In genomic region chrX:51867626-51868025, GRCh38 we compare ENCODE assay signal across 26 cellular contexts.
"Had no signal": no experiment of that assay in that cellular context is flagged by ENCODE, and none has a peak within 500 bp of the region (broad histone marks: within the 10 kb centered on the region; RNA-seq: fewer than 3 reads in every experiment).

No MANE protein-coding gene starts in this region.

- H3K9ac ChIP-seq: neural progenitor cell, parathyroid adenoma had no signal

- H3K27ac Mint-ChIP-seq: naive thymus-derived CD8-positive, alpha-beta T cell; nephron progenitor cell; neural progenitor cell; stimulated activated effector memory CD8-positive, alpha-beta T cell treated with anti-CD3 and anti-CD28 coated beads, Interleukin-12 subunit alpha, Interleukin-12 subunit beta, amount 100 ng/mL, for 72 hours; stimulated activated naive CD8-positive, alpha-beta T cell treated with anti-CD3 and anti-CD28 coated beads, Interleukin-15, Interleukin-2, amounts not matched to agents 100 ng/mL and 50 ng/mL, for 24 hours had no signal

- DNase-seq: hippocampal formation; kidney; left colon; left lung; lower lobe of right lung; mammary epithelial cell; mesenchymal stem cell; naive thymus-derived CD8-positive, alpha-beta T cell; nephron progenitor cell; occipital lobe; retina; right cardiac atrium; small intestine; spleen; stimulated activated CD4-positive, alpha-beta T cell treated with anti-CD3 and anti-CD28 coated beads, Interleukin-4, amount 100 ng/mL, for 24 hours; stimulated activated naive CD4-positive, alpha-beta T cell; upper lobe of left lung had no signal

- H3K4me1 Mint-ChIP-seq: nephron progenitor cell, neural progenitor cell had no signal

- ATAC-seq: left colon; left lung; lower lobe of right lung; naive thymus-derived CD8-positive, alpha-beta T cell; right cardiac atrium; sciatic nerve; stimulated activated effector memory CD8-positive, alpha-beta T cell treated with anti-CD3 and anti-CD28 coated beads, Interleukin-12 subunit alpha, Interleukin-12 subunit beta, amount 100 ng/mL, for 72 hours had no signal

- FAIRE-seq: islet of Langerhans, kidney, small intestine had no signal

- H3K9me3 ChIP-seq: left lung, lower lobe of right lung, neutrophil, tibial nerve, upper lobe of left lung, vagina had no signal

- H3K27ac ChIP-seq: left lung, lower lobe of right lung, neural progenitor cell, neutrophil, parathyroid adenoma, spleen, tibial nerve, upper lobe of left lung, vagina had no signal

- H3K36me3 ChIP-seq: left lung, lower lobe of right lung, neural progenitor cell, neutrophil, spleen, tibial nerve, upper lobe of left lung, vagina had no signal

- H3K27me3 ChIP-seq: left lung, neural progenitor cell, neutrophil, spleen, tibial nerve, upper lobe of left lung, vagina had no signal

- H3K4me1 ChIP-seq: left lung, lower lobe of right lung, neural progenitor cell, parathyroid adenoma, spleen, tibial nerve, upper lobe of left lung, vagina had no signal

- H3K27me3 Mint-ChIP-seq: naive thymus-derived CD8-positive, alpha-beta T cell; stimulated activated naive CD8-positive, alpha-beta T cell treated with anti-CD3 and anti-CD28 coated beads, Interleukin-15, Interleukin-2, amounts not matched to agents 100 ng/mL and 50 ng/mL, for 24 hours had no signal

- H3K36me3 Mint-ChIP-seq: stimulated activated effector memory CD8-positive, alpha-beta T cell treated with anti-CD3 and anti-CD28 coated beads, Interleukin-12 subunit alpha, Interleukin-12 subunit beta, amount 100 ng/mL, for 72 hours had no signal

- H3K4me3 ChIP-seq: left lung, lower lobe of right lung, neural progenitor cell, spleen, tibial nerve, upper lobe of left lung, vagina had no signal

- H3K4me3 Mint-ChIP-seq: naive thymus-derived CD8-positive, alpha-beta T cell; nephron progenitor cell; neural progenitor cell; stimulated activated effector memory CD8-positive, alpha-beta T cell treated with anti-CD3 and anti-CD28 coated beads, Interleukin-12 subunit alpha, Interleukin-12 subunit beta, amount 100 ng/mL, for 72 hours; stimulated activated naive CD8-positive, alpha-beta T cell treated with anti-CD3 and anti-CD28 coated beads, Interleukin-15, Interleukin-2, amounts not matched to agents 100 ng/mL and 50 ng/mL, for 24 hours had no signal
